In the genomic region with DNA sequence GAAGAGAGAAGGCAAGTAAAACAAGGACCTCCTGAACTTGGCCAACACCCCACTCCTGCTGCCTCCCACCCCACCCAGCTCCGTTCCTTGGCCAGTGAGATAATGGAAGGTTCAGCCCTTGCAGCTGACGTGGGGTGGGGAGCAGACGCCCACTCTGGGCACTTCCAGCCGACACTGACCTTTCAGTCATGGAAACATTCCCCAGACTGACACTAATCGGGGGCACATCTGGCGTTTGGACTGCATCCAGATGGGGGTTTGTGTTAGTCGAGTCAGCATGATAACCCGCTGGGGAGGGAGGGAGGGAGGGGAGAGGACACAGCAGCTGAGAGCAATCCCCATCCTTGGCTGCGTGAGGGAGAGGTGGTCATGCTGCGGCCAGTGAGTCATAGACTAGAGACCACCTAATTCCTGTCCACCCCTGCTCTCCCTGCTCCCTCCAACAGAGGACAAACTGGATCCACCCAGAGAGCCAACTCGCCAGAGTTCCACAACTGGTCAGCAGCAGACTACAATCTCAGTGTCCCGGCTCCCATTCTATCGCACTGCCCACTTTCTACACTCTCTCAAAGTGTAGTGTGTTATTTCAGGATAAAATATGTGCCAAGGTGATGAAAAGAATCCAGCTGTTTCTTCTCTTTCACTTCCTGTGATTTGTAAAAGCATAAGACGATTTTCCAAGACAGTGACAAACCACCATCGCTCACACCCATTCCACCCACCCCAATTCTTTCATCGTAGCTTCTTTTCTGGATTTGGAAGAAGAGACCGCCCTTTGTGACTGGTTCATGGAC, we compare ENCODE assay signal across 11 cellular contexts.
DNase-seq lines count a peak whose midpoint lies in the region; ATAC-seq and TF ChIP-seq lines count a peak whose summit lies in the region.
"Had no signal": no experiment of that assay in that cellular context is flagged by ENCODE, and none has a peak within 500 bp of the region (broad histone marks: within the 10 kb centered on the region; RNA-seq: fewer than 3 reads in every experiment).

No MANE protein-coding gene starts in this region.

- intact Hi-C loops in ascending aorta (cut with DNase I), result no loop called here
- intact Hi-C loops in left ventricle myocardium inferior (cut with micrococcal nuclease), result loop anchor here (10.0 kb wide), 1 partner anchor 92 kb away; no protein-coding TSS in a partner anchor
- intact Hi-C loops in sigmoid colon (cut with DNase I), result no loop called here

- H3K27me3 ChIP-seq in ascending aorta (no peaks in the 10 kb centered on the region), left ventricle myocardium inferior (ENCODE audit: low read depth) (no peaks in the 10 kb centered on the region), sigmoid colon (no peaks in the 10 kb centered on the region)

- WGBS in sigmoid colon, 2 donors, result 71 to 80% methylated on average over 17 of the region's 17 CpGs

- TF ChIP-seq EP300 in sigmoid colon (IDR thresholded peaks at IDR 0.05), result no peak

- H3K4me3 Mint-ChIP-seq in immature natural killer cell, result no peak overlapping the region
- H3K4me3 Mint-ChIP-seq: HFFc6, memory B cell had no signal

- peaks cover 0 to 4% (median 2%) of the 10 kb centered on the region in 3 donors for H3K27me3 Mint-ChIP-seq in immature natural killer cell (ENCODE audit: low read depth in 3 of 3)

- H3K36me3 ChIP-seq in ascending aorta (no peaks in the 10 kb centered on the region), left ventricle myocardium inferior (no peaks in the 10 kb centered on the region), sigmoid colon (no peaks in the 10 kb centered on the region)

- no peaks in the 10 kb centered on the region for H3K9me3 ChIP-seq in ascending aorta
- no peaks in the 10 kb centered on the region for H3K9me3 ChIP-seq in left ventricle myocardium inferior (replicated peaks)
- no peaks in the 10 kb centered on the region for H3K9me3 ChIP-seq in sigmoid colon

- H3K36me3 Mint-ChIP-seq in immature natural killer cell, result no peaks in the 10 kb centered on the region
- H3K36me3 Mint-ChIP-seq: memory B cell had no signal

- ATAC-seq in HG02623 (IDR thresholded peaks at IDR 0.05; ENCODE audit: unreplicated experiment), result no peak

- no peak overlapping the region for H3K27ac Mint-ChIP-seq in immature natural killer cell
- H3K27ac Mint-ChIP-seq: HFFc6, memory B cell had no signal

- peaks cover 0 to 25% of the 10 kb centered on the region in 2 donors for H3K4me1 ChIP-seq in ascending aorta
- H3K4me1 ChIP-seq in left ventricle myocardium inferior, result peaks cover 53% of the 10 kb centered on the region
- peaks cover 0 to 59% (median 55%) of the 10 kb centered on the region in 4 donors for H3K4me1 ChIP-seq in sigmoid colon

- TF ChIP-seq CTCF in ascending aorta (IDR thresholded peaks at IDR 0.05) (no peak), left ventricle myocardium inferior (IDR thresholded peaks at IDR 0.05; ENCODE audit: borderline replicate concordance) (no peak), sigmoid colon (IDR thresholded peaks at IDR 0.05) (no peak)

- peak overlapping the region in 1 of 2 donors; percentile 13 for H3K4me3 ChIP-seq in ascending aorta
- H3K4me3 ChIP-seq in left ventricle myocardium inferior, result peak overlapping the region; percentile 32
- H3K4me3 ChIP-seq in sigmoid colon, result no peak overlapping the region

- H3K9me3 Mint-ChIP-seq in immature natural killer cell, result no peaks in the 10 kb centered on the region
- H3K9me3 Mint-ChIP-seq: HFFc6, memory B cell had no signal

- H3K27ac ChIP-seq in ascending aorta (peak overlapping the region; percentile 46 to 60), left ventricle myocardium inferior (replicated peaks) (peak overlapping the region; percentile 78), sigmoid colon (peak overlapping the region; percentile 24 to 67 (median 60))

- H3K4me1 Mint-ChIP-seq in immature natural killer cell, result no peaks in the 10 kb centered on the region

- no peak for TF ChIP-seq POLR2A in sigmoid colon (IDR thresholded peaks at IDR 0.05)

- DNase-seq in ELR (ENCODE audit: low read depth), result peak; percentile 21
- peak in 1 of 2 donors; percentile 84 for DNase-seq in ascending aorta (ENCODE audit: low spot score in 2 of 2)
- peak; percentile 88 for DNase-seq in left ventricle myocardium inferior
- DNase-seq in sigmoid colon, result peak; percentile 82
- DNase-seq in NCI-H345 treated with DMSO at 0.1 percent for 48 hours (lab: John Stamatoyannopoulos, UW; ENCODE audit: unreplicated experiment), result no peak
- DNase-seq in immature natural killer cell, result no peak
- no peak for DNase-seq in H4 (ENCODE audit: low spot score)
- DNase-seq: HFFc6, NCI-H2107 had no signal

Comparison
In these comparisons a context has a peak if more than half of its experiments do, and no peak if none do; other contexts are left out.
1. DNase-seq: peak in ELR (single experiment), left ventricle myocardium inferior (single experiment) and sigmoid colon (single experiment); none in NCI-H345 treated with DMSO at 0.1 percent for 48 hours (single experiment), immature natural killer cell (0 of 3) and H4 (single experiment).
2. Peak in every context shown above with its lines, with median percentiles within 50 percentile points of each other: H3K27ac ChIP-seq.